In the genomic region with DNA sequence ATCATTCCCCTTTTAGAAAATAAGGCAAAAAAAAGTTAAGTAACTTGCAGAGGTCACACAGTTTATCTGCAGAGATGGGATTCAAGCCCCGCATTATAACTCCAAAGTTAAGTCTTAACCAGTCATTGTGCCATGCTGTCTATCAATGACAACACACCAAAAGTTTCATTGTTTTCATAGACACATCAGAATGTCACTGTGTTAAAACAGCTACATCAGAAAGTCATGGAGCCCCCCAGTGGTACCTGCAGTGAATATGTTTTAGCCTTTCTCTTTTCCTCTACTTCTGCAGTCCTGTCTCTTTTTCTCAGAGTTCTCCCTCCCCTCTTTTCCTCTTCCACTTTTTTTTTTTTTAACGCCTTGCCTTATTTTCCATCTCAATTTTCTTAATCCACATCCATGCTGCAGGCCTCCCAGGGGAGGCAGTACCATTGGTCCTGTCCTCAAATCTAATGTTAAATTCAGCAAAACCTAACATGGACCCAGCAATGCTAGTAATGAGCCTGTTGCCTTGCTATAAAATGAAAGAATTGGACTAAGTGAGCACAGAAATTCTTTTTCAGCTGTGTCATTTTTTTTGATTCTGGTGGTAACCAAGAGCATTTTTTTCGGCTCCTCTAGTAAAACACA, we compare ENCODE assay signal across 8 cellular contexts. TPM values are rescaled to one million over a fixed set of nuclear protein-coding genes. Genes with fewer than 3 reads are reported as not detected.
DNase-seq lines count a peak whose midpoint lies in the region; ATAC-seq, FAIRE-seq and TF ChIP-seq lines count a peak whose summit lies in the region.

No MANE protein-coding gene starts in this region.

- H3K4me3 ChIP-seq in cardiac muscle cell (no peak overlapping the region), PC-3 (ENCODE audit: low read length) (no peak overlapping the region), epithelial cell of esophagus (ENCODE audit: low read length) (no peak overlapping the region)

- no peak for FAIRE-seq in HTR-8/SVneo (lab: Jason Lieb, UNC)

- TF ChIP-seq CTCF in cardiac muscle cell (IDR thresholded peaks at IDR 0.05; ENCODE audit: low read depth, low read length) = peak; percentile 70
- TF ChIP-seq CTCF in PC-3 (conservative IDR thresholded peaks at IDR 0.05; ENCODE audit: low read depth, low read length) = peak; percentile 66
- peak; percentile 56 for TF ChIP-seq CTCF in epithelial cell of esophagus (IDR thresholded peaks at IDR 0.05; ENCODE audit: insufficient read depth, low read depth, low read length, missing control alignments)

- CTCF ChIA-PET in PC-3 (lab: Charles Lee) = no interaction called here

- H3K9me3 ChIP-seq in cardiac muscle cell (ENCODE audit: low read depth) (no peaks in the 10 kb centered on the region), PC-3 (ENCODE audit: low read length) (no peaks in the 10 kb centered on the region)

- no peaks in the 10 kb centered on the region for H3K9me2 ChIP-seq in PC-3 (replicated peaks; ENCODE audit: low read length)

- no peak overlapping the region for H3K9ac ChIP-seq in PC-3 (ENCODE audit: low read length)

- H3K27me3 ChIP-seq in cardiac muscle cell (peaks cover 37% of the 10 kb centered on the region), PC-3 (ENCODE audit: low read length) (peaks cover 45% of the 10 kb centered on the region)

- no peaks in the 10 kb centered on the region for H3K79me2 ChIP-seq in PC-3 (ENCODE audit: low read length)

- peak; percentile 49 to 55 for DNase-seq in cardiac muscle cell (ENCODE audit: low read depth in 1 of 2, low spot score in 1 of 2)
- no peak for DNase-seq in left cardiac atrium
- DNase-seq in HTR-8/SVneo (ENCODE audit: insufficient read length, low spot score) = peak; percentile 10
- peak; percentile 55 for DNase-seq in PC-3
- peak; percentile 52 for DNase-seq in epithelial cell of esophagus (ENCODE audit: low read depth)
- DNase-seq in retina = peak; percentile 46
- no peak for DNase-seq in inferior parietal cortex (ENCODE audit: extremely low spot score)

- intact Hi-C loops in left cardiac atrium (cut with DNase I) (loop anchor here in 1 of 2 donors (10.0 kb wide), 1 partner anchor 275 kb away; no protein-coding TSS in a partner anchor), PC-3 (cut with micrococcal nuclease) (loop anchor here (1.0 kb wide), 1 partner anchor 279 kb away; no protein-coding TSS in a partner anchor)

- no peaks in the 10 kb centered on the region for H3F3A ChIP-seq in PC-3 (ENCODE audit: low read length, unreplicated experiment)

- ATAC-seq in left cardiac atrium (no peak), PC-3 (peak; percentile 80), HG03442 (IDR thresholded peaks at IDR 0.05; ENCODE audit: unreplicated experiment) (no peak)

- no peak overlapping the region for H3K27ac ChIP-seq in cardiac muscle cell
- H3K27ac ChIP-seq in PC-3 (ENCODE audit: low read length) = no peak overlapping the region

- H3K4me1 ChIP-seq in cardiac muscle cell (ENCODE audit: low read depth) = no peaks in the 10 kb centered on the region
- H3K4me1 ChIP-seq in PC-3 (ENCODE audit: insufficient read depth, low read length) = no peaks in the 10 kb centered on the region

- H3K36me3 ChIP-seq in cardiac muscle cell = no peaks in the 10 kb centered on the region
- H3K36me3 ChIP-seq in PC-3 (ENCODE audit: low read depth, low read length) = no peaks in the 10 kb centered on the region

- POLR2A ChIA-PET in PC-3 (lab: Charles Lee; ENCODE audit: unreplicated experiment) = no interaction called here

- BruUV-seq in PC-3 (replicated peaks; lab: Mats Ljungman, UMichigan) = no TSS peak

- no peaks in the 10 kb centered on the region for H4K20me1 ChIP-seq in PC-3 (ENCODE audit: low read length)

- no peak overlapping the region for H2AFZ ChIP-seq in PC-3 (ENCODE audit: low read length)

- H3K4me2 ChIP-seq in PC-3 (ENCODE audit: low read length) = no peak overlapping the region

RNA-seq across cellular contexts. Expression of gene NRCAM, which starts 3.8 kb away (rescaled TPM):
- total RNA-seq in cardiac muscle cell (3.4 and 3.9 TPM in 2 replicates), left cardiac atrium (1 to 10 TPM in 1 of 2 donors, under 1 TPM in 1; 0.47 to 3.4 TPM), PC-3 (2014; rRNA removed) (not detected in 2 replicates)
- polyA plus RNA-seq in cardiac muscle cell = 0.76 and 1.2 TPM in 2 replicates

Comparison
In these comparisons a context has a peak if more than half of its experiments do, and no peak if none do; other contexts are left out.
1. DNase-seq: peak in cardiac muscle cell (2 of 2), HTR-8/SVneo (single experiment), PC-3 (single experiment), epithelial cell of esophagus (single experiment) and retina (single experiment); none in left cardiac atrium (single experiment) and inferior parietal cortex (single experiment).
2. Peak in every context shown above with its lines, with median percentiles within 50 percentile points of each other: CTCF ChIP-seq.